1 cellular context compared by ENCODE assay signal in the genomic region with DNA sequence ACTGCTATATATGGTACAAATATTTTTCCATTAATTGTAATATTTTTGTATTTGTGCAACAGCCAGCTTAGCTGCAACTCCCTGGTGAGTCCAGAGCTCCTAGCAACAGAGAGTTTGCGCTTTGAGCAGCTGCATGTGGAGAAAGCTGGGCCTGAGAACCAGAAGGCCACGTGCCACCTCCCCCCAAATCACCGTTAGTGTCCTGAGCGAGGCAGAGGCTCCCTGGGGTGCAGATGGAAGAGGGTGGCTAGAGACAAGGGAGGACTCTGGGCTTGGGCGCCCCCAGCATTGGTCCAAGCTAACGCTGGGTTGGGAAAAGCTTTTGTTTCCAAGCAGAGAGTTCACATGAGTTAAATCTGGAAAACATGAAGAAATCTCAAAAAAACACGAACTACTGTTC.
TF ChIP-seq lines count a peak whose summit lies in the region.

No MANE protein-coding gene starts in this region.

TF ChIP-seq in H1, 55 proteins besides CTCF, POLR2A, EP300 and RAD21:
- TF ChIP-seq SIRT6 (IDR thresholded peaks at IDR 0.05; ENCODE audit: low read length) (no peak), RNF2 (IDR thresholded peaks at IDR 0.05; ENCODE audit: borderline replicate concordance, low read depth, low read length, missing control alignments, poor library complexity, severe bottlenecking) (no peak), CBX8 (IDR thresholded peaks at IDR 0.05; ENCODE audit: borderline replicate concordance, low read depth, low read length) (no peak), SAP30 (IDR thresholded peaks at IDR 0.05; ENCODE audit: insufficient read depth, insufficient replicate concordance, low read length) (no peak), CEBPB (IDR thresholded peaks at IDR 0.05; ENCODE audit: low read depth, low read length) (no peak), ASH2L (IDR thresholded peaks at IDR 0.05; ENCODE audit: low read length) (no peak), HDAC6 (IDR thresholded peaks at IDR 0.05; ENCODE audit: low read depth, low read length) (no peak), ZNF274 (IDR thresholded peaks at IDR 0.05; ENCODE audit: borderline replicate concordance, extremely low read depth, low read length) (no peak), CHD2 (IDR thresholded peaks at IDR 0.05; ENCODE audit: low read length) (no peak)
- TF ChIP-seq, protein P1, sequence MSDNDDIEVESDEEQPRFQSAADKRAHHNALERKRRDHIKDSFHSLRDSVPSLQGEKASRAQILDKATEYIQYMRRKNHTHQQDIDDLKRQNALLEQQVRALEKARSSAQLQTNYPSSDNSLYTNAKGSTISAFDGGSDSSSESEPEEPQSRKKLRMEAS (IDR thresholded peaks at IDR 0.05) = peak; percentile 72
- TF ChIP-seq, protein P2, sequence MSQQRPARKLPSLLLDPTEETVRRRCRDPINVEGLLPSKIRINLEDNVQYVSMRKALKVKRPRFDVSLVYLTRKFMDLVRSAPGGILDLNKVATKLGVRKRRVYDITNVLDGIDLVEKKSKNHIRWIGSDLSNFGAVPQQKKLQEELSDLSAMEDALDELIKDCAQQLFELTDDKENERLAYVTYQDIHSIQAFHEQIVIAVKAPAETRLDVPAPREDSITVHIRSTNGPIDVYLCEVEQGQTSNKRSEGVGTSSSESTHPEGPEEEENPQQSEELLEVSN (IDR thresholded peaks at IDR 0.05) = peak; percentile 61; the same call in 1 of the 2 replicates
- TF ChIP-seq, protein P3, sequence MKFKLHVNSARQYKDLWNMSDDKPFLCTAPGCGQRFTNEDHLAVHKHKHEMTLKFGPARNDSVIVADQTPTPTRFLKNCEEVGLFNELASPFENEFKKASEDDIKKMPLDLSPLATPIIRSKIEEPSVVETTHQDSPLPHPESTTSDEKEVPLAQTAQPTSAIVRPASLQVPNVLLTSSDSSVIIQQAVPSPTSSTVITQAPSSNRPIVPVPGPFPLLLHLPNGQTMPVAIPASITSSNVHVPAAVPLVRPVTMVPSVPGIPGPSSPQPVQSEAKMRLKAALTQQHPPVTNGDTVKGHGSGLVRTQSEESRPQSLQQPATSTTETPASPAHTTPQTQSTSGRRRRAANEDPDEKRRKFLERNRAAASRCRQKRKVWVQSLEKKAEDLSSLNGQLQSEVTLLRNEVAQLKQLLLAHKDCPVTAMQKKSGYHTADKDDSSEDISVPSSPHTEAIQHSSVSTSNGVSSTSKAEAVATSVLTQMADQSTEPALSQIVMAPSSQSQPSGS (IDR thresholded peaks at IDR 0.05; ENCODE audit: low read length) = no peak
